Comparison of ENCODE assay signal across 8 cellular contexts in genomic region chr2:42809876-42810125, GRCh38. TPM values are rescaled to one million over a fixed set of nuclear protein-coding genes. Genes with fewer than 3 reads are reported as not detected.
DNase-seq lines count a peak whose midpoint lies in the region; ATAC-seq and TF ChIP-seq lines count a peak whose summit lies in the region.

No MANE protein-coding gene starts in this region.

- peak; percentile 45 for ATAC-seq in GM19328 (IDR thresholded peaks at IDR 0.05; ENCODE audit: unreplicated experiment)
- ATAC-seq in naive thymus-derived CD8-positive, alpha-beta T cell, result peak; percentile 27 to 31
- no peak for ATAC-seq in GM21515 (IDR thresholded peaks at IDR 0.05; ENCODE audit: unreplicated experiment)

- POLR2A ChIA-PET in naive thymus-derived CD8-positive, alpha-beta T cell (lab: Charles Lee), result interaction anchor here (0.6 to 3.7 kb wide), 26 partner anchors 9 to 1428 kb away, joined by 3 to 41 read pairs (median 7); partner anchors contain the start of genes HAAO, KCNG3, PLEKHH2 and PPM1B

- H3K36me3 Mint-ChIP-seq in IgD-negative memory B cell, result peaks cover 1% of the 10 kb centered on the region
- H3K36me3 Mint-ChIP-seq in naive thymus-derived CD8-positive, alpha-beta T cell, result peaks cover 0 to 4% (median 0%) of the 10 kb centered on the region in 3 donors

- peak overlapping the region; percentile 66 to 91 (median 84) for H3K4me3 Mint-ChIP-seq in IgD-negative memory B cell
- peak overlapping the region; percentile 49 to 93 (median 78) for H3K4me3 Mint-ChIP-seq in naive thymus-derived CD8-positive, alpha-beta T cell

- no peak for TF ChIP-seq CTCF in WI38 (IDR thresholded peaks at IDR 0.05; ENCODE audit: low read depth, low read length)

- H3K9me3 Mint-ChIP-seq in IgD-negative memory B cell, result peaks cover 0 to 4% (median 3%) of the 10 kb centered on the region in 3 donors
- H3K9me3 Mint-ChIP-seq in naive thymus-derived CD8-positive, alpha-beta T cell, result peaks cover 0 to 6% (median 0%) of the 10 kb centered on the region in 9 donors

- no peaks in the 10 kb centered on the region for H3K27me3 Mint-ChIP-seq in IgD-negative memory B cell
- peaks cover 0 to 2% (median 0%) of the 10 kb centered on the region in 5 donors for H3K27me3 Mint-ChIP-seq in naive thymus-derived CD8-positive, alpha-beta T cell

- peak overlapping the region in 2 of 3 donors; percentile 77 to 98 for H3K27ac Mint-ChIP-seq in IgD-negative memory B cell
- H3K27ac Mint-ChIP-seq in naive thymus-derived CD8-positive, alpha-beta T cell, result peak overlapping the region in 8 of 10 donors; percentile 67 to 100 (median 87)

- peaks cover 6 to 16% (median 15%) of the 10 kb centered on the region in 3 donors for H3K4me1 Mint-ChIP-seq in IgD-negative memory B cell
- peaks cover 12 to 20% (median 17%) of the 10 kb centered on the region in 4 donors for H3K4me1 Mint-ChIP-seq in naive thymus-derived CD8-positive, alpha-beta T cell

- peak overlapping the region; percentile 66 for H3K4me3 ChIP-seq in WI38 (ENCODE audit: low read depth, low read length)

- DNase-seq in Caki2 (ENCODE audit: low read depth), result peak; percentile 73
- DNase-seq in fibroblast of gingiva (ENCODE audit: low read depth), result peak; percentile 85
- DNase-seq in naive thymus-derived CD8-positive, alpha-beta T cell, result peak in 1 of 10 donors; percentile 49
- DNase-seq in G401 (ENCODE audit: low spot score), result no peak

- in situ Hi-C loops in Caki2 (cut with HindIII; ENCODE audit: low pct_unique_long_range_greater_than_20kb, low sequenced_read_pairs) (loop anchor here (10.0 kb wide), 1 partner anchor 655 kb away; no protein-coding TSS in a partner anchor), G401 (cut with HindIII; ENCODE audit: low sequenced_read_pairs) (no loop called here)

RNA-seq across cellular contexts. Expression of gene HAAO, which starts 17.4 kb away (rescaled TPM):
- not detected in 2 replicates for total RNA-seq in Caki2 (2014; rRNA removed; shearing (Covaris generic); ENCODE audit: low replicate concordance)
- polyA plus RNA-seq in IgD-negative memory B cell, result 5.7 TPM
- total RNA-seq in naive thymus-derived CD8-positive, alpha-beta T cell, result under 1 TPM; 0.31 to 0.80 TPM
- under 1 TPM; 0.25 to 0.80 (median 0.47) TPM for polyA plus RNA-seq in naive thymus-derived CD8-positive, alpha-beta T cell
- not detected in 2 replicates for total RNA-seq in G401 (2014; rRNA removed; shearing (Covaris generic))

RNA-seq across cellular contexts. Expression of gene OXER1, which starts 45.9 kb away (rescaled TPM):
- not detected in 2 replicates for total RNA-seq in Caki2 (2014; rRNA removed; shearing (Covaris generic); ENCODE audit: low replicate concordance)
- polyA plus RNA-seq in IgD-negative memory B cell, result 0.63 TPM
- under 1 TPM in 1 of 2 experiments, not detected in 1; 0.22 TPM for total RNA-seq in naive thymus-derived CD8-positive, alpha-beta T cell
- polyA plus RNA-seq in naive thymus-derived CD8-positive, alpha-beta T cell, result under 1 TPM in 2 of 3 donors, not detected in 1; 0.20 to 0.22 TPM
- not detected in 2 replicates for total RNA-seq in G401 (2014; rRNA removed; shearing (Covaris generic))
